ENCODE assay signal across 26 cellular contexts in the genomic region with DNA sequence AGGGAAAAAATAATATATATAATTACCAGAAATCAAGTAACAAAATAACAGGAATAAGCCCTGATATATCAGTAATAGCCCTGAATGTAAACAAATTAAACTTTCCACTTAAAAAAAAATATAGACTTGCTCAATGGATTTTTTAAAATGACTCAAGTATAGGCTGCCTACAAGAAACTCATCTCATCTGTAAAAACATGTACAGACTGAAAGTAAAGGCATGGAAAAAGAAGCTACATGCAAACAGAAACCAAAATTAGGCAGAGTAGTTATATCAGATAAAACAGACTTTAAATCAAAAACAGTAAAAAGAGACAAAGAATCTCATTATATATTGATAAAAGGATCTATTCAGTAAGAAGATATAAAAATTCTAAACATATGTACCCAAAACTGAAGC.
"Had no signal": no experiment of that assay in that cellular context is flagged by ENCODE, and none has a peak within 500 bp of the region (broad histone marks: within the 10 kb centered on the region; RNA-seq: fewer than 3 reads in every experiment).

No MANE protein-coding gene starts in this region.

- H3K27ac Mint-ChIP-seq: naive thymus-derived CD4-positive, alpha-beta T cell; nephron; neural progenitor cell; progenitor cell of endocrine pancreas; stimulated activated memory B cell treated with anti-CD40 and anti-IgM and Interleukin-4, amounts not matched to agents 10 μg/mL and 1 μg/mL and 100 μg/mL, for 72 hours; type B pancreatic cell had no signal

- DNase-seq: dermis blood vessel endothelial cell; effector memory CD4-positive, alpha-beta T cell; erythroblast; esophagus squamous epithelium; foreskin melanocyte; glutamatergic neuron; heart right ventricle; hippocampal formation; left cardiac atrium; left lung; mesenchymal stem cell; midbrain; naive thymus-derived CD4-positive, alpha-beta T cell; stimulated activated CD4-positive, alpha-beta T cell treated with anti-CD3 and anti-CD28 coated beads, Interleukin-12 subunit alpha, Interleukin-12 subunit beta, amount 100 ng/mL, for 4 hours; stimulated activated CD4-positive, alpha-beta T cell treated with anti-CD3 and anti-CD28 coated beads, Interleukin-2, amount 100 ng/mL, for 24 hours; stimulated activated CD4-positive, alpha-beta T cell treated with anti-CD3 and anti-CD28 coated beads, Interleukin-4, amount 100 ng/mL, for 24 hours; stimulated activated naive CD8-positive, alpha-beta T cell treated with anti-CD3 and anti-CD28 coated beads, Interleukin-15, Interleukin-2, amounts not matched to agents 100 U/mL and 50 U/mL, for 24 hours; substantia nigra; testis; tibial artery had no signal

- H3K27me3 Mint-ChIP-seq: type B pancreatic cell had no signal

- ATAC-seq: heart right ventricle; left cardiac atrium; left lung; naive thymus-derived CD4-positive, alpha-beta T cell; sciatic nerve; stimulated activated memory B cell treated with anti-CD40 and anti-IgM and Interleukin-4, amounts not matched to agents 10 μg/mL and 1 μg/mL and 100 μg/mL, for 72 hours; stimulated activated naive CD8-positive, alpha-beta T cell treated with anti-CD3 and anti-CD28 coated beads, Interleukin-15, Interleukin-2, amounts not matched to agents 100 U/mL and 50 U/mL, for 24 hours had no signal

- H3K36me3 Mint-ChIP-seq: stimulated activated memory B cell treated with anti-CD40 and anti-IgM and Interleukin-4, amounts not matched to agents 10 μg/mL and 1 μg/mL and 100 μg/mL, for 72 hours; type B pancreatic cell had no signal

- H3K4me3 Mint-ChIP-seq: naive thymus-derived CD4-positive, alpha-beta T cell; nephron; neural progenitor cell; stimulated activated memory B cell treated with anti-CD40 and anti-IgM and Interleukin-4, amounts not matched to agents 10 μg/mL and 1 μg/mL and 100 μg/mL, for 72 hours; type B pancreatic cell had no signal
